In the genomic region with DNA sequence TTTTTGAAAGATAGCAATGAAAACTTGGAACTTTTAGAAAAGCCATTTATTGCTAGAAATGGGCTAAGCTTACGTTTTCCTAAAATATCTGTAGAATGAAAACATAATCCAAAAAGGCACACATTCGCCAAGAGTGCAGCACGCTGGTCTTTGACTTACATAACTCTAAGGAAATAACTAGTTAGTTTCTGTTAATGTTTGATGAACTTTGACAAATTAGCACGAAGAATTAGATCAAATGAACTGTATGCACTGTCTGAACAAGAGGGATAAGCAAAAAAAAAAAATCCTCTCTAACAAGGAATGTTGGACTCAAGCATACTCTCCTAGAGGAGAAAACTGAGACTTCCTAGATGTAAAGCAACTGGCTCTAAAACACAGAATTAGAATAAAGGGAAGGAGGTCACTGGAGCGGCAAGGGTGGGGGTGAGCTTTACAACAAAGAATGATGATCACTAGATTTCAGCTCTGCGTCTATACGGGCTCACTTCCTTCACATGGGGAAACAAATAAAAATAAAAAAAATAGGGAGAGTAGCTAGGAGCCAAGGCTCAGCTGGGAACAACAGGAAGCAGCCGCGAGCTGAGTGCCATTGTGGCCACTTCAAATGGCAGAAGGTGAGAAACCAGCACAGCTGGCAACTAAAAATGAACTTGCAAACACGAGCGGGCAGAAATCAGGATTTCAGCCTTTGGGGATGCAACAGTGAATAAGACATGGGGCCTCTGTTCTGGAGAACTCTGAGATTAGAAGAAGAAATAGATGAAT, we compare ENCODE assay signal across 15 cellular contexts. TPM values are rescaled to one million over a fixed set of nuclear protein-coding genes. Genes with fewer than 3 reads are reported as not detected.
DNase-seq lines count a peak whose midpoint lies in the region; ATAC-seq, FAIRE-seq and TF ChIP-seq lines count a peak whose summit lies in the region.
"Had no signal": no experiment of that assay in that cellular context is flagged by ENCODE, and none has a peak within 500 bp of the region (broad histone marks: within the 10 kb centered on the region; RNA-seq: fewer than 3 reads in every experiment).

No MANE protein-coding gene starts in this region.

- peaks cover 7 to 35% (median 20%) of the 10 kb centered on the region in 7 donors for H3K4me1 Mint-ChIP-seq in naive thymus-derived CD4-positive, alpha-beta T cell

- no peak overlapping the region for H3K23ac ChIP-seq in H1 (ENCODE audit: insufficient read length)

- H3K4me3 ChIP-seq in H1 (ENCODE audit: extremely low read depth in 1 of 4, insufficient read depth in 2 of 4, low read depth in 3 of 4, low read length in 4 of 4) (no peak overlapping the region), osteoblast (ENCODE audit: insufficient read depth, low read length) (no peak overlapping the region)
- no peak overlapping the region for H3K4me3 ChIP-seq in naive thymus-derived CD4-positive, alpha-beta T cell (ENCODE audit: low read length)
- H3K4me3 ChIP-seq: spleen had no signal

- no peak overlapping the region for H2AK5ac ChIP-seq in H1 (ENCODE audit: low read depth, low read length)

- no peak for ATAC-seq in naive thymus-derived CD4-positive, alpha-beta T cell

- H3K18ac ChIP-seq in H1 (ENCODE audit: extremely low read depth, low read length) = no peak overlapping the region

- no peaks in the 10 kb centered on the region for H3K9me3 ChIP-seq in H1 (ENCODE audit: insufficient read depth in 2 of 2, low read depth in 1 of 2, low read length in 1 of 2)
- H3K9me3 ChIP-seq in naive thymus-derived CD4-positive, alpha-beta T cell (ENCODE audit: control insufficient read depth in 2 of 3, low read length in 3 of 3) = no peaks in the 10 kb centered on the region
- H3K9me3 ChIP-seq in osteoblast (ENCODE audit: low read depth, low read length) = no peaks in the 10 kb centered on the region
- H3K9me3 ChIP-seq: spleen had no signal

- H2BK20ac ChIP-seq in H1 (ENCODE audit: low read length) = no peak overlapping the region

- 78% methylated on average over 11 of the region's 11 CpGs; no CpG with 5 or more reads in 1 of the 2 experiments for WGBS in H1 (ENCODE audit: extremely low coverage in 1 of 2, insufficient coverage in 1 of 2, insufficient read length in 1 of 2, insufficient replicate concordance in 2 of 2, low coverage in 1 of 2, low lambda C conversion rate in 2 of 2, missing lambda C conversion rate in 1 of 2), 2 experiments

- H3K9ac ChIP-seq in H1 (replicated peaks in 1 of 4; ENCODE audit: extremely low read depth in 1 of 4, low read depth in 3 of 4, low read length in 3 of 4) = no peak overlapping the region

- H2BK120ac ChIP-seq in H1 (replicated peaks; ENCODE audit: low read depth, low read length) = no peak overlapping the region

- H3K56ac ChIP-seq in H1 (replicated peaks; ENCODE audit: insufficient read length, low read depth, low read length) = no peak overlapping the region

- H4K91ac ChIP-seq in H1 (replicated peaks; ENCODE audit: insufficient read length, low read length) = no peak overlapping the region

- intact Hi-C loops in naive thymus-derived CD4-positive, alpha-beta T cell (cut with micrococcal nuclease) = loop anchor here (1.0 to 5.0 kb wide), 2 partner anchors 10 to 90 kb away; no protein-coding TSS in a partner anchor

- H3K36me3 ChIP-seq in H1 (ENCODE audit: control insufficient read depth in 2 of 4, insufficient read depth in 4 of 4, low read length in 3 of 4) (no peaks in the 10 kb centered on the region), osteoblast (ENCODE audit: insufficient read depth, low read length) (no peaks in the 10 kb centered on the region)
- no peaks in the 10 kb centered on the region for H3K36me3 ChIP-seq in naive thymus-derived CD4-positive, alpha-beta T cell (ENCODE audit: control insufficient read depth in 2 of 3, insufficient read depth in 3 of 3, low read length in 3 of 3)
- H3K36me3 ChIP-seq: spleen had no signal

- FAIRE-seq in D721Med (lab: Jason Lieb, UNC) (peak; percentile 56), H1 (lab: Jason Lieb, UNC) (no peak)

- H3K27me3 Mint-ChIP-seq in naive thymus-derived CD4-positive, alpha-beta T cell = no peaks in the 10 kb centered on the region

- peak overlapping the region; percentile 13; the same call in 1 of the 2 replicates for H2BK12ac ChIP-seq in H1 (ENCODE audit: low read depth, low read length)

- H2AFZ ChIP-seq in H1 (ENCODE audit: low read length) (0 out of 2 replicates have a peak overlapping the region, but pooled peaks have one; percentile 55), osteoblast (ENCODE audit: low read length) (no peak overlapping the region)

- H3K4me1 ChIP-seq in H1 (replicated peaks in 1 of 4; ENCODE audit: control insufficient read depth in 3 of 4, insufficient read depth in 4 of 4, low read length in 3 of 4) (peaks cover 0 to 3% (median under 1%) of the 10 kb centered on the region in 4 experiments; a peak in 2 of 7 replicates), osteoblast (ENCODE audit: insufficient read depth, low read length) (peaks cover 11% of the 10 kb centered on the region)
- H3K4me1 ChIP-seq in naive thymus-derived CD4-positive, alpha-beta T cell (ENCODE audit: control insufficient read depth in 2 of 2, insufficient read depth in 2 of 2, low read length in 2 of 2) = peaks cover 7 to 8% of the 10 kb centered on the region in 2 donors

- CTCF ChIA-PET in H1 (lab: Charles Lee; ENCODE audit: partially characterized antibody) = interaction anchor here (0.6 to 5.4 kb wide), 13 partner anchors 10 to 1004 kb away, joined by 3 to 48 read pairs (median 4); no protein-coding TSS in a partner anchor
- CTCF ChIA-PET in naive thymus-derived CD4-positive, alpha-beta T cell (lab: Charles Lee) = interaction anchor here (1.0 to 6.0 kb wide), 6 partner anchors 10 to 218 kb away, joined by 4 to 111 read pairs (median 30); no protein-coding TSS in a partner anchor

- peak overlapping the region in 8 of 9 donors; percentile 33 to 88 (median 65) for H3K27ac Mint-ChIP-seq in naive thymus-derived CD4-positive, alpha-beta T cell
- H3K27ac Mint-ChIP-seq: dendritic cell treated with granulocyte-macrophage colony-stimulating factor and Interleukin-4, amounts not matched to agents 40 ng/mL and 50 ng/mL, for 4 days; IgD-negative memory B cell had no signal

- no peaks in the 10 kb centered on the region for H3K79me2 ChIP-seq in H1 (ENCODE audit: control insufficient read depth in 1 of 2, insufficient read depth in 2 of 2, low read length in 2 of 2)
- no peaks in the 10 kb centered on the region for H3K79me2 ChIP-seq in osteoblast (ENCODE audit: insufficient read depth, low read length)

- no peak for TF ChIP-seq EP300 in H1 (IDR thresholded peaks at IDR 0.05; ENCODE audit: borderline replicate concordance in 1 of 2, low read depth in 2 of 2, low read length in 2 of 2)

- H2BK5ac ChIP-seq in H1 (ENCODE audit: low read depth, low read length) = no peak overlapping the region

- no peak overlapping the region for H3K14ac ChIP-seq in H1 (ENCODE audit: insufficient read length)

- H4K20me1 ChIP-seq in H1 (replicated peaks in 1 of 2; ENCODE audit: control insufficient read depth in 1 of 2, insufficient read depth in 2 of 2, low read length in 2 of 2) (no peaks in the 10 kb centered on the region), osteoblast (ENCODE audit: insufficient read depth, low read length) (no peaks in the 10 kb centered on the region)

- H3K27ac ChIP-seq in H1 (ENCODE audit: low read depth, low read length) = no peak overlapping the region
- H3K27ac ChIP-seq in naive thymus-derived CD4-positive, alpha-beta T cell (ENCODE audit: low read depth, low read length) = no peak overlapping the region
- no peak overlapping the region for H3K27ac ChIP-seq in osteoblast (ENCODE audit: low read depth, low read length)
- H3K27ac ChIP-seq: spleen had no signal

- H4K8ac ChIP-seq in H1 (ENCODE audit: extremely low read depth, insufficient read depth, low read length) = no peak overlapping the region

- H3K4me3 Mint-ChIP-seq in naive thymus-derived CD4-positive, alpha-beta T cell = peak overlapping the region in 7 of 10 donors; percentile 10 to 63 (median 15)
- H3K4me3 Mint-ChIP-seq: dendritic cell treated with granulocyte-macrophage colony-stimulating factor and Interleukin-4, amounts not matched to agents 40 ng/mL and 50 ng/mL, for 4 days had no signal

- TF ChIP-seq RAD21 in H1 (IDR thresholded peaks at IDR 0.05 in 1 of 2, conservative IDR thresholded peaks at IDR 0.05 in 1 of 2; ENCODE audit: low read depth in 2 of 2, low read length in 2 of 2) = no peak

- POLR2A ChIA-PET in H1 (lab: Charles Lee; ENCODE audit: partially characterized antibody) = interaction anchor here (0.6 kb wide), 1 partner anchor 173 kb away, joined by 3 read pairs; no protein-coding TSS in a partner anchor
- POLR2A ChIA-PET in naive thymus-derived CD4-positive, alpha-beta T cell (lab: Charles Lee) = interaction anchor here (0.6 to 2.2 kb wide), 11 partner anchors 10 to 423 kb away, joined by 3 to 16 read pairs (median 5); a partner anchor contains a TSS

- no peak overlapping the region for H3K4ac ChIP-seq in H1 (replicated peaks; ENCODE audit: insufficient read length, low read depth, low read length)

- H3K4me2 ChIP-seq in H1 (ENCODE audit: insufficient read depth in 1 of 2, low read depth in 2 of 2, low read length in 2 of 2) (no peak overlapping the region), osteoblast (ENCODE audit: insufficient read depth, low read length) (no peak overlapping the region)

- no peak overlapping the region for H4K5ac ChIP-seq in H1 (ENCODE audit: insufficient read length, low read depth, low read length)

- no peaks in the 10 kb centered on the region for H3K9me3 Mint-ChIP-seq in naive thymus-derived CD4-positive, alpha-beta T cell
- H3K9me3 Mint-ChIP-seq: dendritic cell treated with granulocyte-macrophage colony-stimulating factor and Interleukin-4, amounts not matched to agents 40 ng/mL and 50 ng/mL, for 4 days; IgD-negative memory B cell had no signal

- no peaks in the 10 kb centered on the region for H3K23me2 ChIP-seq in H1 (ENCODE audit: low read depth, low read length)

- no peak for TF ChIP-seq CTCF in D721Med (IDR thresholded peaks at IDR 0.05; ENCODE audit: insufficient read depth, missing control alignments)
- no peak for TF ChIP-seq CTCF in H1 (IDR thresholded peaks at IDR 0.05; ENCODE audit: control extremely low read depth in 1 of 3, insufficient read depth in 1 of 3, low read depth in 1 of 3, low read length in 3 of 3)
- no peak for TF ChIP-seq CTCF in osteoblast (IDR thresholded peaks at IDR 0.05; ENCODE audit: extremely low read depth, low read depth, low read length)

- H2BK15ac ChIP-seq in H1 (ENCODE audit: low read length) = no peak overlapping the region

- no peaks in the 10 kb centered on the region for H3K36me3 Mint-ChIP-seq in naive thymus-derived CD4-positive, alpha-beta T cell
- H3K36me3 Mint-ChIP-seq: IgD-negative memory B cell had no signal

- DNase-seq in D721Med (ENCODE audit: insufficient read length, low spot score) (no peak), NCI-H1105 (lab: John Stamatoyannopoulos, UW) (peak; percentile 32), H1 (ENCODE audit: low read depth in 1 of 2, low spot score in 2 of 2) (no peak), AG20443 (ENCODE audit: low spot score) (no peak), osteoblast (ENCODE audit: insufficient read length, low spot score, missing footprints) (no peak)
- no peak for DNase-seq in naive thymus-derived CD4-positive, alpha-beta T cell
- DNase-seq in activated effector memory CD4-positive, alpha-beta T cell treated with Interleukin-2 at 50 U/mL for 16 hours = no peak
- DNase-seq: activated CD4-positive, alpha-beta T cell treated with anti-CD3 and anti-CD28 coated beads for 1 hour; COR-L47; NCI-H187 treated with DMSO at 0.1 percent for 48 hours; nucleus accumbens; spleen; SW 1271 had no signal

- no peak for TF ChIP-seq POLR2A in H1 (IDR thresholded peaks at IDR 0.05; ENCODE audit: control extremely low read depth in 1 of 2, low read depth in 2 of 2, low read length in 2 of 2)

- H3K27me3 ChIP-seq in H1 (replicated peaks in 1 of 4; ENCODE audit: control insufficient read depth in 3 of 4, extremely low read depth in 1 of 4, insufficient read depth in 3 of 4, low read length in 3 of 4) = no peaks in the 10 kb centered on the region
- no peaks in the 10 kb centered on the region for H3K27me3 ChIP-seq in naive thymus-derived CD4-positive, alpha-beta T cell (ENCODE audit: control insufficient read depth in 2 of 2, insufficient read depth in 2 of 2, low read length in 2 of 2)
- H3K27me3 ChIP-seq in osteoblast (ENCODE audit: insufficient read depth, low read length) = no peaks in the 10 kb centered on the region
- H3K27me3 ChIP-seq: spleen had no signal

- no peaks in the 10 kb centered on the region for H3K79me1 ChIP-seq in H1 (ENCODE audit: low read depth, low read length)

RNA-seq across cellular contexts. Expression of a gene that starts 48.7 kb away (rescaled TPM):
- 46.0 and 52.1 TPM in 2 replicates for total RNA-seq in H1 (2021; fragmentation: NEBNext Ultra II Directional; extraction: Animal tissue kit (Norgen Biotek cat#: 25700))
- 25.2 and 30.8 TPM in 2 replicates for polyA plus RNA-seq in H1 (2011; rRNA removed)
- 34.9 TPM for polyA plus RNA-seq in H1 (2011; cell fraction: cytosol; rRNA removed)
- 64.9 TPM for polyA plus RNA-seq in H1 (2011; cell fraction: nucleus; rRNA removed)
- polyA plus RNA-seq in H1 (2012, experiment 1 of 2) = 24.5 to 33.5 TPM (median 30.2 TPM) in 4 replicates
- polyA plus RNA-seq in H1 (2012, experiment 2 of 2) = 2.1 TPM
- 36.3 TPM for polyA plus RNA-seq in H1 (2013, experiment 1 of 2)
- 40.1 TPM for polyA plus RNA-seq in H1 (2013, experiment 2 of 2)
- polyA minus RNA-seq in H1 (2011; rRNA and poly(A)+ RNA removed) = 140 and 161 TPM in 2 replicates
- polyA minus RNA-seq in H1 (2011; cell fraction: cytosol; rRNA and poly(A)+ RNA removed) = 47.6 TPM
- polyA minus RNA-seq in H1 (2011; cell fraction: nucleus; rRNA and poly(A)+ RNA removed) = 155 TPM
- 100 to 1,000 TPM in 3 of 5 experiments, 10 to 100 TPM in 2; 69.5 to 183 (median 103) TPM for total RNA-seq in naive thymus-derived CD4-positive, alpha-beta T cell
- polyA plus RNA-seq in naive thymus-derived CD4-positive, alpha-beta T cell = 10 to 100 TPM; 17.6 to 29.6 TPM
- total RNA-seq in osteoblast = 56.9 and 66.2 TPM in 2 replicates
